ENCODE assay signal across 19 cellular contexts in the genomic region with DNA sequence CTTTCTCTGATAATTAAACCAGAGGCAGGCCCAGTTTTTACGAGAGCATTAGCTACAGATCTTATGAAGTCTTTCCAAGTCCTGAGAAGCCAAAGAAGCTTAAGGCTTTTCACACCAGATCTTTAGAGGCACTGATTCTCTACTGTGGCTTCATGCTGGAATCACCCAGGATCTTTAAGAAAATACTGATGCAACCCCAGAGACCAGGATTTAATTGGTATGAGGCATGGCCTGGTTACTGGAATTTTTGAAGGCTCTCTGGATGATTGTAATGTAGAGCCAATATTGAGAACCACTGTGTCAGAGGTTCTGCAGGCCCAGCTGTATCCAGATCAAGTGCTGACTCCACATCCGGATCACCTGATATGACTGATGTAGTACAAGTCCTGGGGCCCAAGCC.
A peak's percentile ranks its signal among the peaks of the same experiment; 100 is the strongest.
DNase-seq lines count a peak whose midpoint lies in the region; ATAC-seq and TF ChIP-seq lines count a peak whose summit lies in the region.
"Had no signal": no experiment of that assay in that cellular context is flagged by ENCODE, and none has a peak within 500 bp of the region (broad histone marks: within the 10 kb centered on the region; RNA-seq: fewer than 3 reads in every experiment).

No MANE protein-coding gene starts in this region.

- H3K36me3 ChIP-seq in adipocyte (ENCODE audit: control insufficient read depth, insufficient read depth, low read length, severe bottlenecking) (no peaks in the 10 kb centered on the region), neural progenitor cell (no peaks in the 10 kb centered on the region), uterus (no peaks in the 10 kb centered on the region)
- H3K36me3 ChIP-seq: BLaER1 had no signal

- H3K9ac ChIP-seq in adipocyte (ENCODE audit: low read length) (peak overlapping the region; percentile 3), neural progenitor cell (no peak overlapping the region)
- H3K9ac ChIP-seq: BLaER1 had no signal

- H3K27ac Mint-ChIP-seq in neural progenitor cell = no peak overlapping the region

- H3K27ac ChIP-seq in neural progenitor cell (peak overlapping the region; percentile 68), uterus (no peak overlapping the region)
- H3K27ac ChIP-seq: A549, BLaER1 had no signal

- intact Hi-C loops in uterus (cut with DNase I; ENCODE audit: low total_unique reads) = no loop called here

- no peak overlapping the region for H3K4me2 ChIP-seq in neural progenitor cell
- H3K4me2 ChIP-seq: A549, BLaER1 had no signal

- H3K4me1 Mint-ChIP-seq in neural progenitor cell = no peaks in the 10 kb centered on the region

- ATAC-seq in GM21515 (IDR thresholded peaks at IDR 0.05; ENCODE audit: unreplicated experiment) = no peak
- ATAC-seq: A549, HCT116, PC-3 had no signal

- H3K79me2 ChIP-seq in neural progenitor cell (ENCODE audit: low read depth) = no peaks in the 10 kb centered on the region

- H4K20me1 ChIP-seq in neural progenitor cell (ENCODE audit: low read depth) = no peaks in the 10 kb centered on the region
- H4K20me1 ChIP-seq: BLaER1 had no signal

- H3K27me3 Mint-ChIP-seq in neural progenitor cell (ENCODE audit: insufficient read depth, low read depth) = no peaks in the 10 kb centered on the region

- DNase-seq in AG10803 (ENCODE audit: low read depth) (peak; percentile 28), GM03348 (ENCODE audit: low spot score) (peak; percentile 3), adipocyte (ENCODE audit: low read depth) (peak; percentile 67), neural progenitor cell (ENCODE audit: low spot score) (no peak), uterus (no peak), SKM-1 treated with dmso at 0.1 percent for 144 hours (lab: John Stamatoyannopoulos, UW; ENCODE audit: unreplicated experiment) (no peak), AG08395 (ENCODE audit: low spot score) (no peak)
- DNase-seq: DMS 273 treated with DMSO at 0.1 percent for 48 hours; IMR-90; NCI-H1436; NCI-H2081; NCI-H226; NCI-H526; NK-92 treated with Interleukin-12 subunit alpha and Interleukin-12 subunit beta, amount 100 ng/mL, for 24 hours; PC-3 had no signal

- no peaks in the 10 kb centered on the region for H3F3A ChIP-seq in neural progenitor cell (ENCODE audit: low read depth)

- H3K4me1 ChIP-seq in adipocyte (ENCODE audit: control insufficient read depth, insufficient read depth, low read length) = peaks cover 19% of the 10 kb centered on the region
- H3K4me1 ChIP-seq in neural progenitor cell = peaks cover 8% of the 10 kb centered on the region
- H3K4me1 ChIP-seq in uterus = no peaks in the 10 kb centered on the region
- H3K4me1 ChIP-seq: A549, BLaER1 had no signal

- no peak for TF ChIP-seq POLR2A in uterus (IDR thresholded peaks at IDR 0.05)

- no peak overlapping the region for H3K4me3 Mint-ChIP-seq in neural progenitor cell

- peak overlapping the region; percentile 7 for H2AFZ ChIP-seq in neural progenitor cell (replicated peaks)

- H3K9me3 ChIP-seq in adipocyte (ENCODE audit: control insufficient read depth, low read length) (no peaks in the 10 kb centered on the region), neural progenitor cell (ENCODE audit: low read depth) (no peaks in the 10 kb centered on the region), uterus (no peaks in the 10 kb centered on the region)
- H3K9me3 ChIP-seq: A549, BLaER1 had no signal

- H3K27me3 ChIP-seq in adipocyte (replicated peaks; ENCODE audit: control insufficient read depth, insufficient read depth, low read length) (no peaks in the 10 kb centered on the region), neural progenitor cell (no peaks in the 10 kb centered on the region), uterus (no peaks in the 10 kb centered on the region)
- H3K27me3 ChIP-seq: BLaER1 had no signal

- TF ChIP-seq CTCF in AG10803 (conservative IDR thresholded peaks at IDR 0.05; ENCODE audit: low read length) (no peak), neural progenitor cell (IDR thresholded peaks at IDR 0.05) (no peak), uterus (IDR thresholded peaks at IDR 0.05) (no peak)

- H3K4me3 ChIP-seq in AG10803 (ENCODE audit: low read length) (no peak overlapping the region), adipocyte (ENCODE audit: low read length) (no peak overlapping the region), neural progenitor cell (no peak overlapping the region), uterus (no peak overlapping the region)
- H3K4me3 ChIP-seq: A549, BLaER1 had no signal

- no peaks in the 10 kb centered on the region for H3K36me3 Mint-ChIP-seq in neural progenitor cell

- H3K9me3 Mint-ChIP-seq in neural progenitor cell = peaks cover 4% of the 10 kb centered on the region

Comparison
In these comparisons a context has a peak if more than half of its experiments do, and no peak if none do; other contexts are left out.
1. DNase-seq: peak in AG10803 (single experiment), GM03348 (single experiment) and adipocyte (single experiment); none in neural progenitor cell (single experiment), uterus (0 of 2), SKM-1 treated with dmso at 0.1 percent for 144 hours (single experiment) and AG08395 (single experiment).